In the genomic region with DNA sequence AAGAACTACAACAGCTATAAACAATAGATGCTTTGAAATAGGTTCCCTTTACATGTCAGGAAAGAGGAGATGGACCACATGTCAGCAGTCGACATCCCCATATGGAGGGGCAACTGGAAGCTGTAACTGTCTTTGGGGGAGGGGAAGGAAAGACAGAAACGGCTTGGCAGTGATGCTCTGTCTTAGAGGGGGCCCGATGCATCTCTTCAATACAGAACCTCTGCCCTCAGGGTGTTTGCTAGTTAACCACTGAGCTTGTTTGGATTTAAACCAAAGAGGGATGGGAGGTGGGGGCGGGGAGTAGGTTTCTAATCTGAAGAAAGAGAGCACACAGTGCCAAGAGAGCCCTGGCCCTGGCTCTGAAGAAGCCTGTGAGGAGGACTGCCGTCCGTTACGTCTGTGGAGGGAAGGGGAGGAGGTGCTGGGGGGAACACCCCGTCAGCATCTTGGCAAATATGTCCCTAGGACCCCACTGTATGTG, we compare ENCODE assay signal across 8 cellular contexts. TPM values are rescaled to one million over a fixed set of nuclear protein-coding genes. Genes with fewer than 3 reads are reported as not detected.
DNase-seq lines count a peak whose midpoint lies in the region.

No MANE protein-coding gene starts in this region.

- H3K27me3 ChIP-seq in H7 (ENCODE audit: control insufficient read depth, insufficient read depth, low read length) = no peaks in the 10 kb centered on the region

- H3K36me3 ChIP-seq in H7 (replicated peaks; ENCODE audit: control insufficient read depth, insufficient read depth, low read length) = no peaks in the 10 kb centered on the region

- H3K4me3 ChIP-seq in H7 (ENCODE audit: insufficient read depth, low read depth, low read length) = no peak overlapping the region

- peak; percentile 39 for DNase-seq in Daoy (ENCODE audit: low read depth)
- DNase-seq in H7 = peak; percentile 19
- peak; percentile 39 for DNase-seq in astrocyte of the hippocampus (ENCODE audit: low read depth, low spot score)
- DNase-seq in myocyte (ENCODE audit: low read depth) = peak; percentile 7
- DNase-seq in superior temporal gyrus (ENCODE audit: extremely low spot score) = no peak
- no peak for DNase-seq in OCI-M2 (lab: John Stamatoyannopoulos, UW; ENCODE audit: unreplicated experiment)
- no peak for DNase-seq in NCI-H128 (lab: John Stamatoyannopoulos, UW; ENCODE audit: unreplicated experiment)
- DNase-seq in GF-D8 (lab: John Stamatoyannopoulos, UW) = no peak

RNA-seq across cellular contexts. Expression of a gene that starts 55.2 kb away (rescaled TPM):
- total RNA-seq in Daoy (2014; rRNA removed; shearing (Covaris generic)) = 35.4 and 40.5 TPM in 2 replicates
- total RNA-seq in H7 (2014; rRNA removed; shearing (Covaris generic)) = 32.9 and 46.1 TPM in 2 replicates
- 0.47 and 0.62 TPM in 2 replicates for total RNA-seq in myocyte
- 0.39 TPM for polyA plus RNA-seq in myocyte (2012)

Comparison
In these comparisons a context has a peak if more than half of its experiments do, and no peak if none do; other contexts are left out.
1. DNase-seq: peak in Daoy (single experiment), H7 (single experiment), astrocyte of the hippocampus (single experiment) and myocyte (single experiment); none in superior temporal gyrus (single experiment), OCI-M2 (single experiment), NCI-H128 (single experiment) and GF-D8 (single experiment).
2. RNA of a gene that starts 55.2 kb away (total RNA-seq): 32.9 to 46.1 TPM in H7 and 35.4 to 40.5 TPM in Daoy; 0.47 to 0.62 TPM in myocyte; every median in the first group is over 10 times any median in the second.